10 cellular contexts compared by ENCODE assay signal in genomic region chr1:35269989-35270289, GRCh38. TPM values are rescaled to one million over a fixed set of nuclear protein-coding genes. Genes with fewer than 3 reads are reported as not detected.
DNase-seq lines count a peak whose midpoint lies in the region; ATAC-seq and TF ChIP-seq lines count a peak whose summit lies in the region.
"Had no signal": no experiment of that assay in that cellular context is flagged by ENCODE, and none has a peak within 500 bp of the region (broad histone marks: within the 10 kb centered on the region; RNA-seq: fewer than 3 reads in every experiment).

No MANE protein-coding gene starts in this region.

- DNase-seq in HAP-1 (ENCODE audit: low spot score in 2 of 2) (no peak), WTC11 (ENCODE audit: low spot score) (no peak), NCI-H524 treated with DMSO at 0.1 percent for 48 hours (lab: John Stamatoyannopoulos, UW) (no peak), EL (no peak), pons (ENCODE audit: low spot score) (no peak)
- DNase-seq: body of pancreas; stimulated activated CD4-positive, alpha-beta T cell treated with anti-CD3 and anti-CD28 coated beads, Interleukin-15, amount 100 ng/mL, for 24 hours had no signal

- no peaks in the 10 kb centered on the region; the same call in 1 of the 2 replicates for H3K27me3 Mint-ChIP-seq in WTC11 (ENCODE audit: low read depth)

- peak overlapping the region; percentile 47; the same call in 1 of the 2 replicates for H3K27ac Mint-ChIP-seq in WTC11

- TF ChIP-seq EP300 in gastroesophageal sphincter (IDR thresholded peaks at IDR 0.05) = no peak

- 56% methylated on average over 1 to 2 of the region's 2 CpGs for WGBS in gastroesophageal sphincter (ENCODE audit: low coverage in 1 of 2), 2 donors

- H3K27ac ChIP-seq in gastroesophageal sphincter (peak overlapping the region in 1 of 4 donors; percentile 90), skin epidermis (peak overlapping the region in 2 of 21 experiments; percentile 98 to 99)

- peak overlapping the region; percentile 62 for H3K4me3 ChIP-seq in HAP-1
- H3K4me3 ChIP-seq in gastroesophageal sphincter = peak overlapping the region; percentile 90 to 98
- peak overlapping the region; percentile 70 to 99 (median 93) for H3K4me3 ChIP-seq in skin epidermis

- H3K36me3 Mint-ChIP-seq in WTC11 = peaks cover 9% of the 10 kb centered on the region; the same call in 1 of the 2 replicates

- H3K9me3 ChIP-seq in HAP-1 (no peaks in the 10 kb centered on the region), gastroesophageal sphincter (no peaks in the 10 kb centered on the region)
- H3K9me3 ChIP-seq: body of pancreas had no signal

- peaks cover 10% of the 10 kb centered on the region for H3K4me1 ChIP-seq in HAP-1
- H3K4me1 ChIP-seq in gastroesophageal sphincter = peaks cover 0 to 40% (median 5%) of the 10 kb centered on the region in 3 donors

- CTCF ChIA-PET in WTC11 (lab: Charles Lee) = no interaction called here

- peak overlapping the region; percentile 82 for H3K4me3 Mint-ChIP-seq in WTC11

- no peak for TF ChIP-seq CTCF in WTC11 (IDR thresholded peaks at IDR 0.05)
- TF ChIP-seq CTCF in gastroesophageal sphincter (IDR thresholded peaks at IDR 0.05) = no peak

- H3K9me3 Mint-ChIP-seq in WTC11 = peaks cover 10% of the 10 kb centered on the region

- in situ Hi-C loops in HAP-1 (cut with MboI; ENCODE audit: low sequenced_read_pairs) = no loop called here

- ATAC-seq in WTC11 (no peak), gastroesophageal sphincter (no peak), GM21576 (IDR thresholded peaks at IDR 0.05; ENCODE audit: unreplicated experiment) (no peak)
- ATAC-seq: body of pancreas had no signal

- no peak for TF ChIP-seq POLR2A in gastroesophageal sphincter (IDR thresholded peaks at IDR 0.05)

- H3K27me3 ChIP-seq in HAP-1 (ENCODE audit: low read depth) = no peaks in the 10 kb centered on the region
- H3K27me3 ChIP-seq in gastroesophageal sphincter = no peaks in the 10 kb centered on the region
- H3K27me3 ChIP-seq: body of pancreas had no signal

- H3K36me3 ChIP-seq in HAP-1 (replicated peaks) = no peaks in the 10 kb centered on the region; the same call in 1 of the 2 replicates
- H3K36me3 ChIP-seq in gastroesophageal sphincter = no peaks in the 10 kb centered on the region

- peaks cover 26% of the 10 kb centered on the region for H3K4me1 Mint-ChIP-seq in WTC11

- POLR2A ChIA-PET in WTC11 (lab: Charles Lee) = no interaction called here

TF ChIP-seq in WTC11, 78 proteins besides CTCF, POLR2A, EP300 and RAD21 (continues in another document):
- TF ChIP-seq EMX1 (CRISPR knock-in tag; IDR thresholded peaks at IDR 0.05) (no peak), SOX15 (CRISPR knock-in tag; IDR thresholded peaks at IDR 0.05) (no peak), PRRX2 (CRISPR knock-in tag; IDR thresholded peaks at IDR 0.05) (no peak), ZSCAN18 (CRISPR knock-in tag; IDR thresholded peaks at IDR 0.05) (no peak), FOXP4 (CRISPR knock-in tag; IDR thresholded peaks at IDR 0.05) (no peak), GTF2I (CRISPR knock-in tag; conservative IDR thresholded peaks at IDR 0.05) (no peak), E2F1 (CRISPR knock-in tag; IDR thresholded peaks at IDR 0.05) (no peak), TEAD1 (CRISPR knock-in tag; IDR thresholded peaks at IDR 0.05) (no peak), RORB (CRISPR knock-in tag; IDR thresholded peaks at IDR 0.05) (no peak), NFATC4 (CRISPR knock-in tag; IDR thresholded peaks at IDR 0.05) (no peak), ERG (CRISPR knock-in tag; IDR thresholded peaks at IDR 0.05) (no peak), ATF3 (CRISPR knock-in tag; conservative IDR thresholded peaks at IDR 0.05) (no peak), NR2C2 (CRISPR knock-in tag; IDR thresholded peaks at IDR 0.05) (no peak), ZNF281 (CRISPR knock-in tag; IDR thresholded peaks at IDR 0.05) (no peak), ZNF423 (CRISPR knock-in tag; IDR thresholded peaks at IDR 0.05) (no peak)

RNA-seq across cellular contexts. Expression of gene ZMYM4, which starts 1.4 kb away (rescaled TPM):
- 60.3 to 66.8 TPM (median 63.8 TPM) in 3 replicates for total RNA-seq in WTC11 (2021)
- total RNA-seq in gastroesophageal sphincter = 10 to 100 TPM; 27.8 to 37.7 (median 28.8) TPM
